ENCODE assay signal across 1 cellular context in the genomic region with DNA sequence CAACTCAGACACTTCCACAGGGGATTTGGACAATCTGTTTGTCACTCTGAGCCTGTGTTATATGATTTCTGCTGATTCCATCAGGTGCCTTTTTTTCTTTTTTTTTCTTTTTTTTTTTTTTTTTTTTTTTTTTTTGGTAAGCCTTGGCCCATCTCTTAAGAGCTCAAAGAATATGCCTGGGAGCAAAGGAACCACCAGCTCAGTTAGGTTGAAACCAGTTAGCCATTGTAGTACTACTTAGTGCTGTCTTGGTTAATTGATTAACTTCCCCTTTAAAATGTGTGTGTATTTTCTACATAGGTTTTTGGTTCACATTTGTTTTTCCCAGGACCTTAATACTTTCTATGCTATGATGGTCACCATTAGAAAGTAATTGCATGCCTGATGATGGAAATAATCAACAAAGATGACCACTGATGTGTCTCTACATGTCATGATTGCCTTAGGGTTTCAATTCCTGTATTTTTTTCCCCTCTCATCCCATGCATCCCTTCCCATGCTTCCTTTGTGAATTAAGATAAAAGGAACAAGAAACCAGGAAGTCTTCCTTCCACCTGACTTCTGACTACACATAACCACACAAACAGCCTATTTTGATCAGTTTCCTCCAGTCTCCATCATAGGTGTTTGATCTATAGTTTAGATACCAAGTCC.
TF ChIP-seq lines count a peak whose summit lies in the region.

No MANE protein-coding gene starts in this region.

TF ChIP-seq in GM12878, 131 proteins besides CTCF, POLR2A, EP300 and RAD21 (continued from another document):
- TF ChIP-seq, protein P1, sequence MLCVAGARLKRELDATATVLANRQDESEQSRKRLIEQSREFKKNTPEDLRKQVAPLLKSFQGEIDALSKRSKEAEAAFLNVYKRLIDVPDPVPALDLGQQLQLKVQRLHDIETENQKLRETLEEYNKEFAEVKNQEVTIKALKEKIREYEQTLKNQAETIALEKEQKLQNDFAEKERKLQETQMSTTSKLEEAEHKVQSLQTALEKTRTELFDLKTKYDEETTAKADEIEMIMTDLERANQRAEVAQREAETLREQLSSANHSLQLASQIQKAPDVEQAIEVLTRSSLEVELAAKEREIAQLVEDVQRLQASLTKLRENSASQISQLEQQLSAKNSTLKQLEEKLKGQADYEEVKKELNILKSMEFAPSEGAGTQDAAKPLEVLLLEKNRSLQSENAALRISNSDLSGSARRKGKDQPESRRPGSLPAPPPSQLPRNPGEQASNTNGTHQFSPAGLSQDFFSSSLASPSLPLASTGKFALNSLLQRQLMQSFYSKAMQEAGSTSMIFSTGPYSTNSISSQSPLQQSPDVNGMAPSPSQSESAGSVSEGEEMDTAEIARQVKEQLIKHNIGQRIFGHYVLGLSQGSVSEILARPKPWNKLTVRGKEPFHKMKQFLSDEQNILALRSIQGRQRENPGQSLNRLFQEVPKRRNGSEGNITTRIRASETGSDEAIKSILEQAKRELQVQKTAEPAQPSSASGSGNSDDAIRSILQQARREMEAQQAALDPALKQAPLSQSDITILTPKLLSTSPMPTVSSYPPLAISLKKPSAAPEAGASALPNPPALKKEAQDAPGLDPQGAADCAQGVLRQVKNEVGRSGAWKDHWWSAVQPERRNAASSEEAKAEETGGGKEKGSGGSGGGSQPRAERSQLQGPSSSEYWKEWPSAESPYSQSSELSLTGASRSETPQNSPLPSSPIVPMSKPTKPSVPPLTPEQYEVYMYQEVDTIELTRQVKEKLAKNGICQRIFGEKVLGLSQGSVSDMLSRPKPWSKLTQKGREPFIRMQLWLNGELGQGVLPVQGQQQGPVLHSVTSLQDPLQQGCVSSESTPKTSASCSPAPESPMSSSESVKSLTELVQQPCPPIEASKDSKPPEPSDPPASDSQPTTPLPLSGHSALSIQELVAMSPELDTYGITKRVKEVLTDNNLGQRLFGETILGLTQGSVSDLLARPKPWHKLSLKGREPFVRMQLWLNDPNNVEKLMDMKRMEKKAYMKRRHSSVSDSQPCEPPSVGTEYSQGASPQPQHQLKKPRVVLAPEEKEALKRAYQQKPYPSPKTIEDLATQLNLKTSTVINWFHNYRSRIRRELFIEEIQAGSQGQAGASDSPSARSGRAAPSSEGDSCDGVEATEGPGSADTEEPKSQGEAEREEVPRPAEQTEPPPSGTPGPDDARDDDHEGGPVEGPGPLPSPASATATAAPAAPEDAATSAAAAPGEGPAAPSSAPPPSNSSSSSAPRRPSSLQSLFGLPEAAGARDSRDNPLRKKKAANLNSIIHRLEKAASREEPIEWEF (IDR thresholded peaks at IDR 0.05; ENCODE audit: insufficient replicate concordance, low read depth, low read length) = peak; percentile 40
- TF ChIP-seq NFIC (IDR thresholded peaks at IDR 0.05; ENCODE audit: low read depth, low read length) (peak; percentile 45; the same call in 1 of the 2 replicates), IKZF2 (IDR thresholded peaks at IDR 0.05) (peak; percentile 40 to 76; a peak in 3 of 4 replicates), JUND (IDR thresholded peaks at IDR 0.05; ENCODE audit: low read depth, low read length) (no peak), ZNF384 (IDR thresholded peaks at IDR 0.05; ENCODE audit: borderline replicate concordance, low read depth, low read length) (peak; percentile 59), MTA2 (IDR thresholded peaks at IDR 0.05; ENCODE audit: low read depth) (peak; percentile 69), FOXK2 (IDR thresholded peaks at IDR 0.05) (no peak), IKZF1 (conservative IDR thresholded peaks at IDR 0.05) (peak; percentile 18; the same call in 1 of the 2 replicates), ZNF217 (IDR thresholded peaks at IDR 0.05) (0 out of 2 replicates have a peak, but pooled peaks have one; percentile 30), IRF4 (IDR thresholded peaks at IDR 0.05; ENCODE audit: low read depth, low read length) (no peak)
- TF ChIP-seq, protein P2, sequence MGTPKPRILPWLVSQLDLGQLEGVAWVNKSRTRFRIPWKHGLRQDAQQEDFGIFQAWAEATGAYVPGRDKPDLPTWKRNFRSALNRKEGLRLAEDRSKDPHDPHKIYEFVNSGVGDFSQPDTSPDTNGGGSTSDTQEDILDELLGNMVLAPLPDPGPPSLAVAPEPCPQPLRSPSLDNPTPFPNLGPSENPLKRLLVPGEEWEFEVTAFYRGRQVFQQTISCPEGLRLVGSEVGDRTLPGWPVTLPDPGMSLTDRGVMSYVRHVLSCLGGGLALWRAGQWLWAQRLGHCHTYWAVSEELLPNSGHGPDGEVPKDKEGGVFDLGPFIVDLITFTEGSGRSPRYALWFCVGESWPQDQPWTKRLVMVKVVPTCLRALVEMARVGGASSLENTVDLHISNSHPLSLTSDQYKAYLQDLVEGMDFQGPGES (IDR thresholded peaks at IDR 0.05) = no peak
- TF ChIP-seq, protein P3, sequence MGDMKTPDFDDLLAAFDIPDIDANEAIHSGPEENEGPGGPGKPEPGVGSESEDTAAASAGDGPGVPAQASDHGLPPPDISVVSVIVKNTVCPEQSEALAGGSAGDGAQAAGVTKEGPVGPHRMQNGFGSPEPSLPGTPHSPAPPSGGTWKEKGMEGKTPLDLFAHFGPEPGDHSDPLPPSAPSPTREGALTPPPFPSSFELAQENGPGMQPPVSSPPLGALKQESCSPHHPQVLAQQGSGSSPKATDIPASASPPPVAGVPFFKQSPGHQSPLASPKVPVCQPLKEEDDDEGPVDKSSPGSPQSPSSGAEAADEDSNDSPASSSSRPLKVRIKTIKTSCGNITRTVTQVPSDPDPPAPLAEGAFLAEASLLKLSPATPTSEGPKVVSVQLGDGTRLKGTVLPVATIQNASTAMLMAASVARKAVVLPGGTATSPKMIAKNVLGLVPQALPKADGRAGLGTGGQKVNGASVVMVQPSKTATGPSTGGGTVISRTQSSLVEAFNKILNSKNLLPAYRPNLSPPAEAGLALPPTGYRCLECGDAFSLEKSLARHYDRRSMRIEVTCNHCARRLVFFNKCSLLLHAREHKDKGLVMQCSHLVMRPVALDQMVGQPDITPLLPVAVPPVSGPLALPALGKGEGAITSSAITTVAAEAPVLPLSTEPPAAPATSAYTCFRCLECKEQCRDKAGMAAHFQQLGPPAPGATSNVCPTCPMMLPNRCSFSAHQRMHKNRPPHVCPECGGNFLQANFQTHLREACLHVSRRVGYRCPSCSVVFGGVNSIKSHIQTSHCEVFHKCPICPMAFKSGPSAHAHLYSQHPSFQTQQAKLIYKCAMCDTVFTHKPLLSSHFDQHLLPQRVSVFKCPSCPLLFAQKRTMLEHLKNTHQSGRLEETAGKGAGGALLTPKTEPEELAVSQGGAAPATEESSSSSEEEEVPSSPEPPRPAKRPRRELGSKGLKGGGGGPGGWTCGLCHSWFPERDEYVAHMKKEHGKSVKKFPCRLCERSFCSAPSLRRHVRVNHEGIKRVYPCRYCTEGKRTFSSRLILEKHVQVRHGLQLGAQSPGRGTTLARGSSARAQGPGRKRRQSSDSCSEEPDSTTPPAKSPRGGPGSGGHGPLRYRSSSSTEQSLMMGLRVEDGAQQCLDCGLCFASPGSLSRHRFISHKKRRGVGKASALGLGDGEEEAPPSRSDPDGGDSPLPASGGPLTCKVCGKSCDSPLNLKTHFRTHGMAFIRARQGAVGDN (IDR thresholded peaks at IDR 0.05) = 0 out of 2 replicates have a peak, but pooled peaks have one; percentile 40
TF ChIP-seq in GM12878: peak in this region for 10.
